Comparison of ENCODE assay signal across 12 cellular contexts in the genomic region with DNA sequence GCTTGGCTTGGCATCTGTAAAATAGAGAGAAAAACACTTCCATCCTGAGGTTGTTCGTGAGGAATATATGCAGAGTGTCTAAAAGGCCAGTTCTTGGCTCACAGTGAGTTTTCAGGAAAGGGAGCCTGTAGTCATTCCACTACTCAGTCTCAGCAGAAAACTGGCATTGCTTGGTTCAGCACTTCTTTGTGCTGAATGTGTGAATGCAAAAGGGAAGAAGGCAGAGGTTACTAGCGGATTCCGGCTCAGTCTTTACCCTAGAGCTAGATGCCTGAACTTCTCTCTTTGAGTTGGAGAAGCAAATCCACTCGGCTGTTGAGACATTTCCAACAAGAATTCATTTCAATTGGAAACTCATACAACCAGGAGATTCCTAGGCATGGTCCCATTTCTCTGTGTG.
"Had no signal": no experiment of that assay in that cellular context is flagged by ENCODE, and none has a peak within 500 bp of the region (broad histone marks: within the 10 kb centered on the region; RNA-seq: fewer than 3 reads in every experiment).

No MANE protein-coding gene starts in this region.

- H3K27ac Mint-ChIP-seq: activated naive CD8-positive, alpha-beta T cell treated with anti-CD3 and anti-CD28 coated beads for 36 hours; nephron; type B pancreatic cell had no signal

- H3K4me1 Mint-ChIP-seq: activated naive CD8-positive, alpha-beta T cell treated with anti-CD3 and anti-CD28 coated beads for 36 hours had no signal

- H3K4me3 ChIP-seq: psoas muscle, SJCRH30 had no signal

- ATAC-seq: activated CD4-positive, CD25-positive, alpha-beta regulatory T cell treated with anti-CD3 and anti-CD28 coated beads, Interleukin-2, amount 50 U/mL, for 24 hours; activated T-cell treated with anti-CD3 and anti-CD28 coated beads, Interleukin-2, amount 50 U/mL, for 4 hours; foreskin keratinocyte had no signal

- H3K9me3 ChIP-seq: psoas muscle, SJCRH30 had no signal

- H3K4me1 ChIP-seq: psoas muscle, SJCRH30 had no signal

- DNase-seq: activated CD4-positive, alpha-beta T cell treated with anti-CD3 and anti-CD28 coated beads, Interleukin-2, amount 50 U/mL, for 4 hours; activated gamma-delta T cell; activated naive CD8-positive, alpha-beta T cell treated with anti-CD3 and anti-CD28 coated beads for 36 hours; activated T-cell treated with anti-CD3 and anti-CD28 coated beads, Interleukin-2, amount 50 U/mL, for 4 hours; foreskin keratinocyte; mammary epithelial cell; psoas muscle; SJCRH30; SW 1271 had no signal

- H3K27me3 ChIP-seq: foreskin keratinocyte, SJCRH30 had no signal

- H3K9me3 Mint-ChIP-seq: type B pancreatic cell had no signal

- H3K27ac ChIP-seq: psoas muscle, SJCRH30 had no signal

- H3K27me3 Mint-ChIP-seq: type B pancreatic cell had no signal

- H3K4me3 Mint-ChIP-seq: activated naive CD8-positive, alpha-beta T cell treated with anti-CD3 and anti-CD28 coated beads for 36 hours; activated T-cell treated with anti-CD3 and anti-CD28 coated beads, Interleukin-2, amount 50 U/mL, for 4 hours; nephron; type B pancreatic cell had no signal

- H3K36me3 ChIP-seq: SJCRH30 had no signal

- H3K36me3 Mint-ChIP-seq: activated naive CD8-positive, alpha-beta T cell treated with anti-CD3 and anti-CD28 coated beads for 36 hours; type B pancreatic cell had no signal
